Comparison of ENCODE assay signal across 8 cellular contexts in the genomic region with DNA sequence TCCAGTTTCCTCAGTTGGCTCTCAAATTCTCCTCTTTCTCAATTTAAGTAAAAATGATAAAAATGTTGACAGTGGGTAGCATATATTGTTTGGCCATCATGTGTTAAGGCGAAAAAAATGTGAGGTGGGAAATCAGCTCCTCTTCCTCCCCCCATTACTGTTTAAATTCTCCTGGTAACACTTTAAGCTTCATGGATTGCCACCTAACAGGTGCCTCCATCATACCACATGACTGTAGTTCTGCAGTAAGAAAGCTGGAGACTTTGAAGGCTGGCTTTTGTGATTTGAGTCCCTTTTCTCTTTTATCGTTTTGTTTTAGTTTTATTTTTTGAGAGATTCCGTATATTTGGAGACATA. TPM values are rescaled to one million over a fixed set of nuclear protein-coding genes. Genes with fewer than 3 reads are reported as not detected.
A peak's percentile ranks its signal among the peaks of the same experiment; 100 is the strongest.
DNase-seq lines count a peak whose midpoint lies in the region; ATAC-seq, FAIRE-seq and TF ChIP-seq lines count a peak whose summit lies in the region.

No MANE protein-coding gene starts in this region.

- in situ Hi-C loops in astrocyte of the cerebellum (cut with HindIII; ENCODE audit: low sequenced_read_pairs) = no loop called here
- in situ Hi-C loops in transverse colon (cut with MboI; ENCODE audit: low pct_ligation_motif_present in 1 of 4, low pct_unique_long_range_greater_than_20kb in 1 of 4, low sequenced_read_pairs in 3 of 4) = no loop called here

- no peak for TF ChIP-seq EP300 in transverse colon (IDR thresholded peaks at IDR 0.05; ENCODE audit: low read depth)

- intact Hi-C loops in left lung (cut with DNase I) (no loop called here), transverse colon (cut with DNase I; ENCODE audit: low total_unique reads) (no loop called here)

- FAIRE-seq in HTR-8/SVneo (lab: Jason Lieb, UNC) = no peak

- DNase-seq in activated naive CD4-positive, alpha-beta T cell treated with anti-CD3 and anti-CD28 coated beads, Interleukin-2, amount 10 ng/mL, durations not matched to agents 7 days and 5 days = no peak
- DNase-seq in activated naive CD4-positive, alpha-beta T cell (lab: John Stamatoyannopoulos, UW) = no peak
- no peak for DNase-seq in astrocyte of the cerebellum (ENCODE audit: low read depth)
- no peak for DNase-seq in left lung
- no peak for DNase-seq in transverse colon
- DNase-seq in NCI-H1436 (lab: John Stamatoyannopoulos, UW) = no peak
- DNase-seq in HTR-8/SVneo (ENCODE audit: insufficient read length, low spot score) = no peak

- H3K36me3 ChIP-seq in left lung (no peaks in the 10 kb centered on the region), transverse colon (no peaks in the 10 kb centered on the region)

- peaks cover 4% of the 10 kb centered on the region for H3K36me3 Mint-ChIP-seq in activated naive CD4-positive, alpha-beta T cell treated with anti-CD3 and anti-CD28 coated beads, Interleukin-2, amount 10 ng/mL, durations not matched to agents 7 days and 5 days

- H3K9me3 ChIP-seq in left lung = no peaks in the 10 kb centered on the region
- H3K9me3 ChIP-seq in transverse colon = no peaks in the 10 kb centered on the region

- H3K4me1 Mint-ChIP-seq in activated naive CD4-positive, alpha-beta T cell treated with anti-CD3 and anti-CD28 coated beads, Interleukin-2, amount 10 ng/mL, durations not matched to agents 7 days and 5 days = peaks cover 50% of the 10 kb centered on the region

- ATAC-seq in left lung (no peak), HG02973 (IDR thresholded peaks at IDR 0.05; ENCODE audit: unreplicated experiment) (no peak)

- H3K4me1 ChIP-seq in left lung (peaks cover 35 to 61% of the 10 kb centered on the region in 2 donors), transverse colon (peaks cover 32 to 64% (median 53%) of the 10 kb centered on the region in 4 donors)

- H3K27ac ChIP-seq in left lung = peak overlapping the region; percentile 97 to 99
- H3K27ac ChIP-seq in transverse colon = peak overlapping the region; percentile 95 to 99 (median 97)

- H3K4me3 Mint-ChIP-seq in activated naive CD4-positive, alpha-beta T cell treated with anti-CD3 and anti-CD28 coated beads, Interleukin-2, amount 10 ng/mL, durations not matched to agents 7 days and 5 days = peak overlapping the region; percentile 93

- H3K9me3 Mint-ChIP-seq in activated naive CD4-positive, alpha-beta T cell treated with anti-CD3 and anti-CD28 coated beads, Interleukin-2, amount 10 ng/mL, durations not matched to agents 7 days and 5 days = no peaks in the 10 kb centered on the region

- H3K27me3 Mint-ChIP-seq in activated naive CD4-positive, alpha-beta T cell treated with anti-CD3 and anti-CD28 coated beads, Interleukin-2, amount 10 ng/mL, durations not matched to agents 7 days and 5 days = peaks cover 3% of the 10 kb centered on the region

- H3K27me3 ChIP-seq in left lung = no peaks in the 10 kb centered on the region
- no peaks in the 10 kb centered on the region for H3K27me3 ChIP-seq in transverse colon

- 45 to 50% methylated on average over 3 of the region's 3 CpGs for WGBS in transverse colon (ENCODE audit: low coverage in 1 of 2), 2 donors

- TF ChIP-seq CTCF in astrocyte of the cerebellum (IDR thresholded peaks at IDR 0.05; ENCODE audit: low read depth, low read length, missing control alignments) (no peak), left lung (IDR thresholded peaks at IDR 0.05) (no peak), transverse colon (IDR thresholded peaks at IDR 0.05) (no peak)

- H3K27ac Mint-ChIP-seq in activated naive CD4-positive, alpha-beta T cell treated with anti-CD3 and anti-CD28 coated beads, Interleukin-2, amount 10 ng/mL, durations not matched to agents 7 days and 5 days = peak overlapping the region; percentile 91

- CTCF ChIA-PET in activated naive CD4-positive, alpha-beta T cell treated with anti-CD3 and anti-CD28 coated beads, Interleukin-2, amount 10 ng/mL, durations not matched to agents 7 days and 5 days (lab: Charles Lee) = interaction anchor here (0.9 kb wide), 2 partner anchors 30 to 38 kb away, joined by 3 read pairs; no protein-coding TSS in a partner anchor

- TF ChIP-seq POLR2A in transverse colon (IDR thresholded peaks at IDR 0.05) = no peak

- H3K4me3 ChIP-seq in astrocyte of the cerebellum (ENCODE audit: low read depth, low read length) (peak overlapping the region; percentile 76), left lung (peak overlapping the region; percentile 82 to 85), transverse colon (peak overlapping the region; percentile 76 to 99 (median 92))

RNA-seq across cellular contexts. Expression of gene ZFAND3, which starts 1.2 kb away (rescaled TPM):
- 10 to 100 TPM; 65.9 TPM for total RNA-seq in left lung
- total RNA-seq in transverse colon = 10 to 100 TPM; 20.5 to 83.4 (median 36.5) TPM
